In the genomic region with DNA sequence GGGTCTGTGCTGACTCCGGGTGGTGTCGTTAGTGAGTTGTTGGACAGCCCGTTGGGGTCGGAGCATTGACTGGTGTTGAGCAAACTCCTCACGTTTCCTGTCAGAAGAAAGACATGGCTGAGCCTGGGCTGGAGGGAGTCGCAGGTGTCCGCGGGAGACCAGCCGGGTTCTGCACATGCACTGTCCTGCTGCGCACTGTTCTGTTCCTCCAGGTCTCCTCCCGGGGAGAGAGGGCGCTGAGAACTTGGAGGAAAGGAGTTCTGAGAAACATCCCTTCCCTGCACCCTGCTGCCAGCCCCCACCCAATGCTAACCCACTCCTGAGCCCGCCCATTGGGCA, we compare ENCODE assay signal across 8 cellular contexts. TPM values are rescaled to one million over a fixed set of nuclear protein-coding genes. Genes with fewer than 3 reads are reported as not detected.
DNase-seq lines count a peak whose midpoint lies in the region; ATAC-seq and TF ChIP-seq lines count a peak whose summit lies in the region.

No MANE protein-coding gene starts in this region.

- peaks cover 38% of the 10 kb centered on the region for H3K4me1 Mint-ChIP-seq in activated B cell treated with CpG ODN at 0.5 μM for 24 hours

- peak overlapping the region; percentile 99 for H3K27ac Mint-ChIP-seq in activated B cell treated with CpG ODN at 0.5 μM for 24 hours

- H3K27me3 Mint-ChIP-seq in activated B cell treated with CpG ODN at 0.5 μM for 24 hours, result no peaks in the 10 kb centered on the region

- peaks cover 21% of the 10 kb centered on the region for H3K36me3 ChIP-seq in left ventricle myocardium inferior
- H3K36me3 ChIP-seq in skeletal muscle tissue (ENCODE audit: control insufficient read depth in 3 of 3, insufficient read depth in 3 of 3, low read length in 3 of 3), result peaks cover 0 to 4% (median 0%) of the 10 kb centered on the region in 3 donors

- DNase-seq in activated B cell treated with CpG ODN at 0.5 μM for 24 hours, result no peak
- no peak for DNase-seq in left ventricle myocardium inferior
- no peak for DNase-seq in activated effector memory CD4-positive, alpha-beta T cell treated with anti-CD3 and anti-CD28 coated beads, Interleukin-2, amount 50 U/mL, for 16 hours
- DNase-seq in epidermal melanocyte (ENCODE audit: insufficient read length, low spot score), result no peak

- peaks cover 58% of the 10 kb centered on the region for H3K36me3 Mint-ChIP-seq in activated B cell treated with CpG ODN at 0.5 μM for 24 hours (ENCODE audit: low read depth)

- H3K9me3 ChIP-seq in left ventricle myocardium inferior (replicated peaks) (peaks cover 32% of the 10 kb centered on the region), skeletal muscle tissue (ENCODE audit: control insufficient read depth in 3 of 3, low read length in 3 of 3) (peaks cover 0 to 3% (median 2%) of the 10 kb centered on the region in 3 donors)

- no peaks in the 10 kb centered on the region for H3K27me3 ChIP-seq in left ventricle myocardium inferior (ENCODE audit: low read depth)
- no peaks in the 10 kb centered on the region for H3K27me3 ChIP-seq in skeletal muscle tissue (ENCODE audit: control insufficient read depth in 3 of 3, insufficient read depth in 3 of 3, low read length in 3 of 3)

- H3K4me3 ChIP-seq in GM12875 (ENCODE audit: low read depth, low read length), result peak overlapping the region; percentile 94
- peak overlapping the region; percentile 98 for H3K4me3 ChIP-seq in left ventricle myocardium inferior
- peak overlapping the region; percentile 94 to 99 (median 97) for H3K4me3 ChIP-seq in skeletal muscle tissue (ENCODE audit: low read length in 3 of 3)

- POLR2A ChIA-PET in activated B cell treated with CpG ODN at 0.5 μM for 24 hours (lab: Charles Lee), result interaction anchor here (1.5 to 2.4 kb wide), 3 partner anchors 135 to 335 kb away, joined by 9 to 12 read pairs (median 11); partner anchors contain the start of genes ATP5ME, MYL5 and ZNF718

- intact Hi-C loops in activated B cell treated with CpG ODN at 0.5 μM for 24 hours (cut with micrococcal nuclease) (loop anchor here (5.0 to 10.0 kb wide), 4 partner anchors 216 to 1346 kb away; partner anchors contain the start of genes FAM53A, IDUA and ZNF718), left ventricle myocardium inferior (cut with micrococcal nuclease) (no loop called here)

- no peak for TF ChIP-seq CTCF in GM12875 (IDR thresholded peaks at IDR 0.05; ENCODE audit: borderline replicate concordance, insufficient read depth, low read depth, low read length)
- no peak for TF ChIP-seq CTCF in activated B cell treated with CpG ODN at 0.5 μM for 24 hours (IDR thresholded peaks at IDR 0.05)
- no peak for TF ChIP-seq CTCF in left ventricle myocardium inferior (IDR thresholded peaks at IDR 0.05; ENCODE audit: borderline replicate concordance)

- H3K4me1 ChIP-seq in left ventricle myocardium inferior (peaks cover 61% of the 10 kb centered on the region), skeletal muscle tissue (ENCODE audit: control insufficient read depth in 3 of 3, insufficient read depth in 3 of 3, low read length in 3 of 3) (peaks cover 9 to 23% (median 9%) of the 10 kb centered on the region in 3 donors)

- H3K27ac ChIP-seq in left ventricle myocardium inferior (replicated peaks), result peak overlapping the region; percentile 99
- no peak overlapping the region for H3K27ac ChIP-seq in skeletal muscle tissue (ENCODE audit: low read depth, low read length)

- CTCF ChIA-PET in activated B cell treated with CpG ODN at 0.5 μM for 24 hours (lab: Charles Lee), result no interaction called here

- peak overlapping the region; percentile 100 for H3K4me3 Mint-ChIP-seq in activated B cell treated with CpG ODN at 0.5 μM for 24 hours

- peak overlapping the region; percentile 87 to 95 (median 93) for H3K9ac ChIP-seq in skeletal muscle tissue (ENCODE audit: low read depth in 1 of 3, low read length in 3 of 3)

- no peak for ATAC-seq in activated B cell treated with CpG ODN at 0.5 μM for 24 hours (ENCODE audit: low read depth)
- no peak for ATAC-seq in HG02678 (IDR thresholded peaks at IDR 0.05; ENCODE audit: unreplicated experiment)
- ATAC-seq in HG02973 (IDR thresholded peaks at IDR 0.05; ENCODE audit: unreplicated experiment), result no peak

- peaks cover 22% of the 10 kb centered on the region for H3K9me3 Mint-ChIP-seq in activated B cell treated with CpG ODN at 0.5 μM for 24 hours

RNA-seq across cellular contexts. Expression of gene ZNF141, which starts 1.1 kb away (rescaled TPM):
- total RNA-seq in activated B cell treated with CpG ODN at 0.5 μM for 24 hours, result 36.9 and 47.8 TPM in 2 replicates
- total RNA-seq in left ventricle myocardium inferior, result 8.2 TPM
- total RNA-seq in skeletal muscle tissue, result 15.7 TPM

RNA-seq across cellular contexts. Expression of gene ZNF732, which starts 33.5 kb away (rescaled TPM):
- not detected in 2 replicates for total RNA-seq in activated B cell treated with CpG ODN at 0.5 μM for 24 hours
- total RNA-seq in left ventricle myocardium inferior, result not detected
- total RNA-seq in skeletal muscle tissue, result 1.6 TPM
